ENCODE assay signal across 8 cellular contexts in the genomic region with DNA sequence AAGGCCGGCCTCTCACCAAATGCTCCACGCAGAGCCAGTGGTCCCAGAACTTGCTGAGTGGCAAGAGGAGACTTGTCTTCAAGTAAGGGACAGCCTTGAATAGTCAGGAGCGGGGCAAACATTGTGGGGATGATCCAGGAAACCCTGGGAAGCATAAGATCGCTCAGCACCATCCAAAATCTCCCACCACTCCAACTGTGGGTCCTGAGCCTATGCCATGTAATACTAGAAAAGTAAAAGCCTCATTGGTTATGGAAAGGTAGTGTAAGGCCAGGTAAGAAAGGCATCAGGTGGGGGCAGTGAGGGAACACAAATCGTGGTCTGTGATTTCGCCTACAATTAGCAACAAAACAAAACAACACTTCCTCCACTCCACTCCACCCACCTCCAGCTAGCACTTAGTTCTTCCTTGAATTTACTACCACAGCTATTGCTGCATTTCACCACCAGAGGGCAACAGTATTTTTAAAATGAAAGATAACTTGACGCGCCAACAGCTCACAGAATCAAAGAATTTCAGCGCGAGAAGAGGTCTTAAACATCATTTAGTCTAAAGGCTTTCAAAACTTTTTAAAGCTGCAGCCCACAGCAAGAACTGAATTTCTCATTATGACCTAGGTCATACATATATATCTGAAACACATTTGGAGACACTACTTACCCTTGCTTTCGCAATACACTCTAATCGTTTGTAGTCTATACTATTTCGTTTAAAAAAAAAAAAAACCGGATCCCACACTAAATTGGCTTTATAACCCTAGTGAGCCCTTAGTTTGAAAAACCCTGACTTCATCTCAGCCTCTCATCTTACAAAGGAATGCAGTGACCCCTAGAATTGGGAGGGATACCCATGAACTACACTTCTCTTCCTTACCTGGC. TPM values are rescaled to one million over a fixed set of nuclear protein-coding genes. Genes with fewer than 3 reads are reported as not detected.
A peak's percentile ranks its signal among the peaks of the same experiment; 100 is the strongest.
DNase-seq lines count a peak whose midpoint lies in the region; ATAC-seq and TF ChIP-seq lines count a peak whose summit lies in the region.

No MANE protein-coding gene starts in this region.

- DNase-seq in 8988T (peak; percentile 69), GF-D8 (lab: John Stamatoyannopoulos, UW) (peak; percentile 38), HCT116 (ENCODE audit: low read depth, low spot score) (peak; percentile 42), MG63 (peak; percentile 43), SK-N-DZ (ENCODE audit: low spot score) (peak; percentile 72), brain microvascular endothelial cell (peak; percentile 81), immature natural killer cell (peak; percentile 32 to 53 (median 40))
- DNase-seq in stimulated activated CD4-positive, alpha-beta T cell treated with anti-CD3 and anti-CD28 coated beads, TNF-alpha, amount 100 ng/mL, for 24 hours (ENCODE audit: low read depth in 3 of 3): peak in 2 of 3 experiments; percentile 4 to 22

- no TSS peak for BruUV-seq in HCT116 (replicated peaks; lab: Mats Ljungman, UMichigan)

- H3K4me3 ChIP-seq in HCT116 (replicated peaks in 1 of 2; ENCODE audit: low read depth in 1 of 2, low read length in 2 of 2) (no peak overlapping the region), MG63 (no peak overlapping the region), brain microvascular endothelial cell (ENCODE audit: low read depth, low read length) (no peak overlapping the region)

- peak; percentile 60 for TF ChIP-seq RAD21 in HCT116 (IDR thresholded peaks at IDR 0.05; ENCODE audit: low read depth)

- peak; percentile 73 for ATAC-seq in HCT116

- no peaks in the 10 kb centered on the region; the same call in 1 of the 2 replicates for H4K20me1 ChIP-seq in HCT116 (ENCODE audit: insufficient read depth)

- H3K9me3 Mint-ChIP-seq in immature natural killer cell: no peaks in the 10 kb centered on the region

- H3K27me3 Mint-ChIP-seq in immature natural killer cell (ENCODE audit: low read depth in 3 of 3): no peaks in the 10 kb centered on the region

- H3K79me2 ChIP-seq in HCT116 (ENCODE audit: insufficient read depth, low read length): no peaks in the 10 kb centered on the region

- H3K36me3 ChIP-seq in HCT116 (ENCODE audit: control insufficient read depth in 1 of 2, insufficient read depth in 2 of 2, low read length in 2 of 2): no peaks in the 10 kb centered on the region
- peaks cover 3% of the 10 kb centered on the region; the same call in 1 of the 2 replicates for H3K36me3 ChIP-seq in MG63
- H3K36me3 ChIP-seq in brain microvascular endothelial cell (replicated peaks): no peaks in the 10 kb centered on the region

- H3K4me2 ChIP-seq in HCT116 (ENCODE audit: low read length): no peak overlapping the region

- no peak for TF ChIP-seq POLR2A in HCT116 (IDR thresholded peaks at IDR 0.05; ENCODE audit: borderline replicate concordance, extremely low read depth, insufficient read depth, insufficient read length)

- peak overlapping the region in 2 of 6 donors; percentile 0 to 59 for H3K27ac Mint-ChIP-seq in immature natural killer cell

- H3K9me3 ChIP-seq in HCT116 (ENCODE audit: control insufficient read depth in 1 of 2, insufficient read depth in 1 of 2, low read depth in 1 of 2, low read length in 2 of 2): no peaks in the 10 kb centered on the region
- no peaks in the 10 kb centered on the region; the same call in 1 of the 2 replicates for H3K9me3 ChIP-seq in MG63

- H3K27me3 ChIP-seq in HCT116 (ENCODE audit: insufficient read depth, low read length) (no peaks in the 10 kb centered on the region), MG63 (no peaks in the 10 kb centered on the region), brain microvascular endothelial cell (replicated peaks) (no peaks in the 10 kb centered on the region)

- POLR2A ChIA-PET in HCT116 (lab: Charles Lee): interaction anchor here (0.8 kb wide), 1 partner anchor 9 kb away, joined by 4 read pairs; no protein-coding TSS in a partner anchor

- no peak overlapping the region for H3K27ac ChIP-seq in HCT116 (ENCODE audit: low read depth, low read length)
- H3K27ac ChIP-seq in brain microvascular endothelial cell: peak overlapping the region; percentile 93

- H2AFZ ChIP-seq in HCT116 (ENCODE audit: low read depth, low read length, poor library complexity, severe bottlenecking): no peak overlapping the region

- intact Hi-C loops in HCT116 (cut with micrococcal nuclease): loop anchor here (1.0 to 5.0 kb wide), 2 partner anchors 63 to 535 kb away; no protein-coding TSS in a partner anchor

- CTCF ChIA-PET in HCT116 (lab: Charles Lee): interaction anchor here (0.7 to 2.9 kb wide), 17 partner anchors 8 to 1639 kb away, joined by 3 to 32 read pairs (median 5); a partner anchor contains a TSS

- H3K9ac ChIP-seq in HCT116 (ENCODE audit: low read length): no peak overlapping the region

- H3K4me1 ChIP-seq in HCT116 (ENCODE audit: control insufficient read depth in 1 of 2, insufficient read depth in 2 of 2, low read length in 2 of 2): peaks cover 13 to 25% of the 10 kb centered on the region in 2 experiments

- peaks cover 21 to 30% of the 10 kb centered on the region in 2 donors for H3K4me1 Mint-ChIP-seq in immature natural killer cell

- no peaks in the 10 kb centered on the region for H3K9me2 ChIP-seq in HCT116 (ENCODE audit: insufficient read depth)

- H3K4me3 Mint-ChIP-seq in immature natural killer cell: peak overlapping the region; percentile 10 to 81 (median 62)

- RAD21 ChIA-PET in HCT116 (lab: Charles Lee; ENCODE audit: low non-redundant PET in 1 of 2, low total read pairs in 2 of 2, uncharacterized antibody in 2 of 2, unreplicated experiment in 2 of 2): interaction anchor here in 1 of 2 experiments (0.9 kb wide), 1 partner anchor 68 kb away, joined by 3 read pairs; no protein-coding TSS in a partner anchor

- TF ChIP-seq CTCF in HCT116 (IDR thresholded peaks at IDR 0.05 in 2 of 3, conservative IDR thresholded peaks at IDR 0.05 in 1 of 3; ENCODE audit: borderline replicate concordance in 1 of 3, insufficient read depth in 1 of 3, low read depth in 2 of 3, low read length in 2 of 3) (peak; percentile 42 to 84 (median 72); a peak in 5 of 6 replicates), brain microvascular endothelial cell (IDR thresholded peaks at IDR 0.05; ENCODE audit: low read depth, low read length, missing control alignments) (peak; percentile 76)

- in situ Hi-C loops in brain microvascular endothelial cell (cut with HindIII; ENCODE audit: low pct_ligation_motif_present, low sequenced_read_pairs): no loop called here

- H3K36me3 Mint-ChIP-seq in immature natural killer cell: no peaks in the 10 kb centered on the region

TF ChIP-seq in HCT116, 20 proteins besides CTCF, POLR2A, EP300 and RAD21:
- TF ChIP-seq SRF (IDR thresholded peaks at IDR 0.05; ENCODE audit: low read depth): no peak
- 0 out of 2 replicates have a peak, but pooled peaks have one; percentile 9 for TF ChIP-seq FOSL1 (IDR thresholded peaks at IDR 0.05; ENCODE audit: low read depth)
- TF ChIP-seq, protein P1, sequence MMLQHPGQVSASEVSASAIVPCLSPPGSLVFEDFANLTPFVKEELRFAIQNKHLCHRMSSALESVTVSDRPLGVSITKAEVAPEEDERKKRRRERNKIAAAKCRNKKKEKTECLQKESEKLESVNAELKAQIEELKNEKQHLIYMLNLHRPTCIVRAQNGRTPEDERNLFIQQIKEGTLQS (IDR thresholded peaks at IDR 0.05): no peak
- TF ChIP-seq SIN3A (IDR thresholded peaks at IDR 0.05; ENCODE audit: low read depth): no peak
- peak; percentile 46 for TF ChIP-seq CEBPB (IDR thresholded peaks at IDR 0.05; ENCODE audit: low read depth)
- no peak for TF ChIP-seq ZNF274 (IDR thresholded peaks at IDR 0.05; ENCODE audit: low read depth, low read length)
- TF ChIP-seq EZH2 (IDR thresholded peaks at IDR 0.05): no peak
- TF ChIP-seq TCF7L2 (IDR thresholded peaks at IDR 0.05; ENCODE audit: borderline replicate concordance, extremely low read depth, insufficient read depth, insufficient read length): no peak
- TF ChIP-seq, protein P2, sequence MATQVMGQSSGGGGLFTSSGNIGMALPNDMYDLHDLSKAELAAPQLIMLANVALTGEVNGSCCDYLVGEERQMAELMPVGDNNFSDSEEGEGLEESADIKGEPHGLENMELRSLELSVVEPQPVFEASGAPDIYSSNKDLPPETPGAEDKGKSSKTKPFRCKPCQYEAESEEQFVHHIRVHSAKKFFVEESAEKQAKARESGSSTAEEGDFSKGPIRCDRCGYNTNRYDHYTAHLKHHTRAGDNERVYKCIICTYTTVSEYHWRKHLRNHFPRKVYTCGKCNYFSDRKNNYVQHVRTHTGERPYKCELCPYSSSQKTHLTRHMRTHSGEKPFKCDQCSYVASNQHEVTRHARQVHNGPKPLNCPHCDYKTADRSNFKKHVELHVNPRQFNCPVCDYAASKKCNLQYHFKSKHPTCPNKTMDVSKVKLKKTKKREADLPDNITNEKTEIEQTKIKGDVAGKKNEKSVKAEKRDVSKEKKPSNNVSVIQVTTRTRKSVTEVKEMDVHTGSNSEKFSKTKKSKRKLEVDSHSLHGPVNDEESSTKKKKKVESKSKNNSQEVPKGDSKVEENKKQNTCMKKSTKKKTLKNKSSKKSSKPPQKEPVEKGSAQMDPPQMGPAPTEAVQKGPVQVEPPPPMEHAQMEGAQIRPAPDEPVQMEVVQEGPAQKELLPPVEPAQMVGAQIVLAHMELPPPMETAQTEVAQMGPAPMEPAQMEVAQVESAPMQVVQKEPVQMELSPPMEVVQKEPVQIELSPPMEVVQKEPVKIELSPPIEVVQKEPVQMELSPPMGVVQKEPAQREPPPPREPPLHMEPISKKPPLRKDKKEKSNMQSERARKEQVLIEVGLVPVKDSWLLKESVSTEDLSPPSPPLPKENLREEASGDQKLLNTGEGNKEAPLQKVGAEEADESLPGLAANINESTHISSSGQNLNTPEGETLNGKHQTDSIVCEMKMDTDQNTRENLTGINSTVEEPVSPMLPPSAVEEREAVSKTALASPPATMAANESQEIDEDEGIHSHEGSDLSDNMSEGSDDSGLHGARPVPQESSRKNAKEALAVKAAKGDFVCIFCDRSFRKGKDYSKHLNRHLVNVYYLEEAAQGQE (IDR thresholded peaks at IDR 0.05; ENCODE audit: low read depth): no peak
- no peak for TF ChIP-seq EZH2phosphoT487 (IDR thresholded peaks at IDR 0.05; ENCODE audit: borderline replicate concordance)
- no peak for TF ChIP-seq POLR2AphosphoS5 (IDR thresholded peaks at IDR 0.05; ENCODE audit: low read depth, low read length)

RNA-seq across cellular contexts. Expression of a gene that starts 4.5 kb away (rescaled TPM):
- 0.20 TPM for total RNA-seq in HCT116 (2021; ENCODE audit: unreplicated experiment)
- not detected in 2 replicates for polyA plus RNA-seq in HCT116 (2012)
- total RNA-seq in MG63 (2014; rRNA removed; shearing (Covaris generic); ENCODE audit: low replicate concordance): not detected in 2 replicates
- not detected in 2 replicates for polyA plus RNA-seq in SK-N-DZ (2014; cell fraction: cytosol; rRNA removed)
- polyA plus RNA-seq in SK-N-DZ (2014; cell fraction: nucleus; rRNA removed): not detected in 2 replicates
- not detected for polyA plus RNA-seq in immature natural killer cell

RNA-seq across cellular contexts. Expression of a gene that starts 55.3 kb away (rescaled TPM):
- total RNA-seq in HCT116 (2021; ENCODE audit: unreplicated experiment): not detected
- not detected in 2 replicates for polyA plus RNA-seq in HCT116 (2012)
- total RNA-seq in MG63 (2014; rRNA removed; shearing (Covaris generic); ENCODE audit: low replicate concordance): not detected in 2 replicates
- polyA plus RNA-seq in SK-N-DZ (2014; cell fraction: cytosol; rRNA removed): not detected in 2 replicates
- not detected in 2 replicates for polyA plus RNA-seq in SK-N-DZ (2014; cell fraction: nucleus; rRNA removed)
- polyA plus RNA-seq in immature natural killer cell: 10 to 100 TPM in 1 of 3 donors, 1 to 10 TPM in 2; 7.5 to 12.1 (median 9.5) TPM

Comparison
In these comparisons a context has a peak if more than half of its experiments do, and no peak if none do; other contexts are left out.
1. DNase-seq: peak in every context shown above with its lines; median percentile 81 in brain microvascular endothelial cell; 72 in SK-N-DZ; 69 in 8988T; 43 in MG63; 42 in HCT116; 40 in immature natural killer cell; 38 in GF-D8; 13 in stimulated activated CD4-positive, alpha-beta T cell treated with anti-CD3 and anti-CD28 coated beads, TNF-alpha, amount 100 ng/mL, for 24 hours.